22 cellular contexts compared by ENCODE assay signal in genomic region chr4:101068115-101068514, GRCh38.
"Had no signal": no experiment of that assay in that cellular context is flagged by ENCODE, and none has a peak within 500 bp of the region (broad histone marks: within the 10 kb centered on the region; RNA-seq: fewer than 3 reads in every experiment).

No MANE protein-coding gene starts in this region.

- H3K9me3 Mint-ChIP-seq: IgD-negative memory B cell had no signal

- DNase-seq: Kasumi-1, MM.1S, NCI-H1092 treated with DMSO at 0.1 percent for 48 hours, NCI-H1436, NCI-H187, NCI-H2029, NCI-H2081 treated with DMSO at 0.1 percent for 48 hours, NCI-H2171, NCI-H226, NCI-H446, NCI-H510A, NCI-H524 treated with DMSO at 0.1 percent for 48 hours, NCI-H69, NCI-H774, Right ventricle myocardium superior, RPMI8226, SIG-M5 had no signal

- H3K36me3 ChIP-seq: SJSA1 had no signal

- H3K4me3 Mint-ChIP-seq: IgD-negative memory B cell had no signal

- H3K27ac ChIP-seq: KMS-11, SJSA1, SK-N-MC had no signal

- H3K27me3 Mint-ChIP-seq: IgD-negative memory B cell had no signal

- H3K4me1 ChIP-seq: SJSA1 had no signal

- H3K9me3 ChIP-seq: SJSA1 had no signal

- ATAC-seq: K562 had no signal

- H3K4me3 ChIP-seq: K562, SJSA1, SK-N-MC had no signal

- H3K27me3 ChIP-seq: SJSA1 had no signal

- H3K27ac Mint-ChIP-seq: IgD-negative memory B cell had no signal
